ENCODE assay signal across 8 cellular contexts in genomic region chr1:174160109-174160473, GRCh38. TPM values are rescaled to one million over a fixed set of nuclear protein-coding genes. Genes with fewer than 3 reads are reported as not detected.
DNase-seq lines count a peak whose midpoint lies in the region; ATAC-seq, FAIRE-seq and TF ChIP-seq lines count a peak whose summit lies in the region.

No MANE protein-coding gene starts in this region.

- peaks cover 16% of the 10 kb centered on the region for H3K4me1 ChIP-seq in body of pancreas
- H3K4me1 ChIP-seq in small intestine (ENCODE audit: control insufficient read depth in 2 of 2, insufficient read depth in 1 of 2, low read depth in 1 of 2, low read length in 1 of 2), result peaks cover 0 to 4% of the 10 kb centered on the region in 2 donors

- TF ChIP-seq POLR2A in body of pancreas (IDR thresholded peaks at IDR 0.05), result no peak

- 0 to 1% methylated on average over 14 of the region's 14 CpGs for WGBS in body of pancreas, 2 donors
- WGBS in small intestine, 3 donors, result 0 to 1% (median 1%) methylated on average over 13 to 14 of the region's 14 CpGs

- H3K27ac ChIP-seq in body of pancreas (peak overlapping the region; percentile 66 to 93 (median 90)), small intestine (ENCODE audit: low read depth in 1 of 2, low read length in 1 of 2) (peak overlapping the region; percentile 97)

- no peak for FAIRE-seq in small intestine (lab: Jason Lieb, UNC)

- H3K27me3 ChIP-seq in body of pancreas, result no peaks in the 10 kb centered on the region
- no peaks in the 10 kb centered on the region for H3K27me3 ChIP-seq in small intestine (ENCODE audit: control insufficient read depth in 2 of 2, insufficient read depth in 2 of 2, low read length in 2 of 2)

- intact Hi-C loops in body of pancreas (cut with DNase I), result no loop called here

- TF ChIP-seq CTCF in body of pancreas (IDR thresholded peaks at IDR 0.05), result no peak

- ATAC-seq in HG02610 (IDR thresholded peaks at IDR 0.05; ENCODE audit: unreplicated experiment) (peak; percentile 19), body of pancreas (peak; percentile 34)

- no peaks in the 10 kb centered on the region for H3K9me3 ChIP-seq in body of pancreas
- H3K9me3 ChIP-seq in small intestine (ENCODE audit: control insufficient read depth, low read depth), result no peaks in the 10 kb centered on the region

- no peaks in the 10 kb centered on the region for H3K36me3 ChIP-seq in body of pancreas (replicated peaks in 1 of 2; ENCODE audit: insufficient read depth in 1 of 2, low read depth in 2 of 2)
- no peaks in the 10 kb centered on the region for H3K36me3 ChIP-seq in small intestine (ENCODE audit: control insufficient read depth in 2 of 2, insufficient read depth in 2 of 2, low read length in 2 of 2)

- DNase-seq in NCI-H1092 treated with DMSO at 0.1 percent for 48 hours (lab: John Stamatoyannopoulos, UW), result peak; percentile 39
- no peak for DNase-seq in NCI-H1092 (lab: John Stamatoyannopoulos, UW)
- peak; percentile 75 for DNase-seq in RKO (ENCODE audit: low spot score)
- DNase-seq in body of pancreas, result peak; percentile 60 to 70 (median 64)
- DNase-seq in iPS-NIHi11 (ENCODE audit: low spot score), result peak; percentile 43
- DNase-seq in small intestine, result peak; percentile 92
- no peak for DNase-seq in NCI-H2171 treated with DMSO at 0.1 percent for 48 hours (lab: John Stamatoyannopoulos, UW)

- H3K4me3 ChIP-seq in body of pancreas (peak overlapping the region; percentile 50 to 88), small intestine (ENCODE audit: low read depth in 1 of 2, low read length in 2 of 2) (peak overlapping the region; percentile 72 to 88)

RNA-seq across cellular contexts. Expression of gene RABGAP1L, which starts 0.8 kb away (rescaled TPM):
- total RNA-seq in body of pancreas, result 100 to 1,000 TPM in 1 of 2 donors, 10 to 100 TPM in 1; 51.4 to 124 TPM
- polyA plus RNA-seq in small intestine, result 10 to 100 TPM; 20.6 to 27.1 (median 23.2) TPM

Comparison
In these comparisons a context has a peak if more than half of its experiments do, and no peak if none do; other contexts are left out.
1. DNase-seq: peak in NCI-H1092 treated with DMSO at 0.1 percent for 48 hours (single experiment), RKO (single experiment), body of pancreas (4 of 4), iPS-NIHi11 (single experiment) and small intestine (single experiment); none in NCI-H1092 (single experiment) and NCI-H2171 treated with DMSO at 0.1 percent for 48 hours (single experiment).